ENCODE assay signal across 1 cellular context in genomic region chr11:110200241-110200640, GRCh38.
A peak's percentile ranks its signal among the peaks of the same experiment; 100 is the strongest.
TF ChIP-seq lines count a peak whose summit lies in the region.

No MANE protein-coding gene starts in this region.

TF ChIP-seq in endothelial cell of umbilical vein, 7 proteins besides CTCF, POLR2A, EP300 and RAD21:
- TF ChIP-seq POLR2AphosphoS5 (IDR thresholded peaks at IDR 0.05; ENCODE audit: insufficient read depth, low read depth, low read length) (no peak), JUN (IDR thresholded peaks at IDR 0.05; ENCODE audit: borderline replicate concordance, insufficient read depth, insufficient read length, low read depth) (no peak), GATA2 (IDR thresholded peaks at IDR 0.05; ENCODE audit: insufficient read depth, insufficient read length, low read depth, low read length) (peak; percentile 41), FOS (IDR thresholded peaks at IDR 0.05; ENCODE audit: borderline replicate concordance, insufficient read depth, low read length) (peak; percentile 63)
TF ChIP-seq in endothelial cell of umbilical vein: peak in this region for 2.
